10 cellular contexts compared by ENCODE assay signal in the genomic region with DNA sequence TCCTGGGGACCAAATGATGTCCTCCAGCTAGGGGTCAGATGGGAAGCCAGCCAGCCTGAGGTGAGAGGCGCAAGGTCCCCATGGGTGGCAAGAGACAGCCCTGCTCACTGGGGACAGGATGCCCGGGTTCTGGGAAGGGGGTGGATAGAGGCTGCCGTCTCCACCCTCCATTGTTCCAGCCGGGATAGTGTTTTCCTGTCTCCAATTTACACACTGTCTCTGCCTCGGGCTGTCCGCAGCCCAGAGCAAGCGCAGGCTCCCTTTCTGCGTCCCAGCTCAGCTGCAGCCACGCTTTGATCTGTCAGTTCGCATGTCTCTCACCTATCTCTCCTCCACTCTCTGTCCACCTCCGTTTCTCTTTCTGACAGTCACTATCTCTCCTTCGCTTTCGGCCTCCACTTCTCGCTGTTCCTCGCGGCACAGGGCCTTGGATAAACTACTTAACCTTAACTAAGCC. TPM values are rescaled to one million over a fixed set of nuclear protein-coding genes. Genes with fewer than 3 reads are reported as not detected.
DNase-seq lines count a peak whose midpoint lies in the region; ATAC-seq, FAIRE-seq and TF ChIP-seq lines count a peak whose summit lies in the region.
"Had no signal": no experiment of that assay in that cellular context is flagged by ENCODE, and none has a peak within 500 bp of the region (broad histone marks: within the 10 kb centered on the region; RNA-seq: fewer than 3 reads in every experiment).

No MANE protein-coding gene starts in this region.

- H3K79me2 ChIP-seq in GM23248 (ENCODE audit: insufficient read depth): peaks cover 23% of the 10 kb centered on the region

- peaks cover 14 to 25% (median 21%) of the 10 kb centered on the region in 4 donors for H3K4me1 Mint-ChIP-seq in CD4-positive, alpha-beta memory T cell

- FAIRE-seq in kidney (lab: Jason Lieb, UNC): no peak
- FAIRE-seq: colon had no signal

- no peak for TF ChIP-seq CTCF in cardiac fibroblast (IDR thresholded peaks at IDR 0.05; ENCODE audit: low read depth, low read length)
- TF ChIP-seq CTCF in kidney (IDR thresholded peaks at IDR 0.05; ENCODE audit: borderline replicate concordance, extremely low read depth, insufficient read depth): no peak

- DNase-seq in GM23248 (peak; percentile 60), cardiac fibroblast (ENCODE audit: low read depth in 2 of 2) (peak; percentile 33 to 38), kidney (no peak), foreskin melanocyte (no peak)
- DNase-seq in CD4-positive, alpha-beta memory T cell: no peak
- DNase-seq in stimulated activated naive CD4-positive, alpha-beta T cell (lab: John Stamatoyannopoulos, UW): no peak
- DNase-seq: NCI-H1436 had no signal

- H3K4me1 ChIP-seq in GM23248 (ENCODE audit: insufficient read depth) (0 out of 2 replicates have a peak, but pooled peaks cover 14% of the 10 kb centered on the region), kidney (ENCODE audit: control insufficient read depth in 1 of 2, insufficient read depth in 1 of 2, low read depth in 1 of 2, low read length in 2 of 2) (no peaks in the 10 kb centered on the region), skeletal muscle tissue (ENCODE audit: control insufficient read depth in 3 of 3, insufficient read depth in 3 of 3, low read length in 3 of 3) (peaks cover 3 to 17% (median 9%) of the 10 kb centered on the region in 3 donors)
- peaks cover 13% of the 10 kb centered on the region for H3K4me1 ChIP-seq in CD4-positive, alpha-beta memory T cell (ENCODE audit: insufficient read depth, low read length)

- H3K27ac Mint-ChIP-seq in CD4-positive, alpha-beta memory T cell: no peak overlapping the region

- H3K4me3 ChIP-seq in GM23248 (peak overlapping the region; percentile 90), cardiac fibroblast (replicated peaks in 1 of 2; ENCODE audit: low read depth in 2 of 2, low read length in 2 of 2) (peak overlapping the region; percentile 73 to 87), kidney (ENCODE audit: low read length in 2 of 2) (peak overlapping the region; percentile 67 to 79), skeletal muscle tissue (ENCODE audit: low read length in 3 of 3) (peak overlapping the region; percentile 54 to 66 (median 56))
- H3K4me3 ChIP-seq in CD4-positive, alpha-beta memory T cell (ENCODE audit: low read length in 2 of 2): no peak overlapping the region

- peaks cover 24 to 28% of the 10 kb centered on the region in 2 donors for H3K27me3 Mint-ChIP-seq in CD4-positive, alpha-beta memory T cell

- CTCF ChIA-PET in CD4-positive, alpha-beta memory T cell (lab: Charles Lee; ENCODE audit: partially characterized antibody): no interaction called here

- H3K9me3 ChIP-seq in GM23248 (ENCODE audit: low read depth): no peaks in the 10 kb centered on the region
- H3K9me3 ChIP-seq in kidney (ENCODE audit: control insufficient read depth in 1 of 2, low read length in 2 of 2): no peaks in the 10 kb centered on the region
- H3K9me3 ChIP-seq in skeletal muscle tissue (ENCODE audit: control insufficient read depth in 3 of 3, low read length in 3 of 3): no peaks in the 10 kb centered on the region
- no peaks in the 10 kb centered on the region for H3K9me3 ChIP-seq in CD4-positive, alpha-beta memory T cell (ENCODE audit: control insufficient read depth in 1 of 2, low read length in 2 of 2)

- H3K9ac ChIP-seq in GM23248: peak overlapping the region; percentile 75; the same call in 1 of the 2 replicates
- H3K9ac ChIP-seq in kidney (ENCODE audit: low read length in 2 of 2): peak overlapping the region in 1 of 2 donors; percentile 85
- peak overlapping the region in 1 of 3 donors; percentile 60 for H3K9ac ChIP-seq in skeletal muscle tissue (ENCODE audit: low read depth in 1 of 3, low read length in 3 of 3)

- POLR2A ChIA-PET in CD4-positive, alpha-beta memory T cell (lab: Charles Lee; ENCODE audit: partially characterized antibody): no interaction called here

- H3K27ac ChIP-seq in GM23248: no peak overlapping the region
- peak overlapping the region in 1 of 2 donors; percentile 45 for H3K27ac ChIP-seq in kidney (ENCODE audit: low read depth in 2 of 2, low read length in 2 of 2)
- H3K27ac ChIP-seq in skeletal muscle tissue (ENCODE audit: low read depth, low read length): no peak overlapping the region
- no peak overlapping the region for H3K27ac ChIP-seq in CD4-positive, alpha-beta memory T cell (ENCODE audit: low read depth, low read length)

- H3F3A ChIP-seq in GM23248 (ENCODE audit: insufficient read depth): no peaks in the 10 kb centered on the region

- H3K27me3 ChIP-seq in GM23248 (replicated peaks; ENCODE audit: insufficient read depth): no peaks in the 10 kb centered on the region
- peaks cover 24 to 41% (median 32%) of the 10 kb centered on the region in 3 donors for H3K27me3 ChIP-seq in skeletal muscle tissue (ENCODE audit: control insufficient read depth in 3 of 3, insufficient read depth in 3 of 3, low read length in 3 of 3)
- peaks cover 4% of the 10 kb centered on the region for H3K27me3 ChIP-seq in CD4-positive, alpha-beta memory T cell (ENCODE audit: insufficient read depth, low read length)

- ATAC-seq in activated CD4-positive, CD25-positive, alpha-beta regulatory T cell treated with anti-CD3 and anti-CD28 coated beads, Interleukin-2, amount 50 U/mL, for 24 hours: no peak

- H3K9me3 Mint-ChIP-seq in CD4-positive, alpha-beta memory T cell: peaks cover 0 to 6% (median 0%) of the 10 kb centered on the region in 8 donors

- H3K4me2 ChIP-seq in GM23248 (ENCODE audit: unreplicated experiment): peak overlapping the region; percentile 83

- WGBS in GM23248 (ENCODE audit: low coverage in 1 of 2, low lambda C conversion rate in 2 of 2, missing lambda C conversion rate in 2 of 2), 2 experiments: 18 to 26% methylated on average over 16 of the region's 16 CpGs

- H3K36me3 Mint-ChIP-seq in CD4-positive, alpha-beta memory T cell: peaks cover 0 to 7% of the 10 kb centered on the region in 2 donors

- in situ Hi-C loops in GM23248 (cut with MboI): no loop called here

- H4K20me1 ChIP-seq in GM23248 (ENCODE audit: insufficient read depth): no peaks in the 10 kb centered on the region

- intact Hi-C loops in kidney (cut with DNase I): no loop called here
- intact Hi-C loops in CD4-positive, alpha-beta memory T cell (cut with micrococcal nuclease): no loop called here

- H3K4me3 Mint-ChIP-seq in CD4-positive, alpha-beta memory T cell: no peak overlapping the region

- H3K36me3 ChIP-seq in GM23248 (ENCODE audit: low read depth) (no peaks in the 10 kb centered on the region), kidney (ENCODE audit: control insufficient read depth in 1 of 2, insufficient read depth in 2 of 2, low read length in 2 of 2) (peaks cover 3 to 13% of the 10 kb centered on the region in 2 donors), skeletal muscle tissue (ENCODE audit: control insufficient read depth in 3 of 3, insufficient read depth in 3 of 3, low read length in 3 of 3) (peaks cover 0 to 2% (median 0%) of the 10 kb centered on the region in 3 donors)
- no peaks in the 10 kb centered on the region for H3K36me3 ChIP-seq in CD4-positive, alpha-beta memory T cell (ENCODE audit: insufficient read depth, low read length)

- no peaks in the 10 kb centered on the region for H3K9me2 ChIP-seq in GM23248 (ENCODE audit: insufficient read depth)

- H2AFZ ChIP-seq in GM23248: peak overlapping the region; percentile 98

RNA-seq across cellular contexts. Expression of a gene that starts 2.1 kb away (rescaled TPM):
- 26.9 and 32.9 TPM in 2 replicates for total RNA-seq in GM23248 (2014; rRNA removed; shearing (Covaris generic))
- polyA plus RNA-seq in GM23248 (2016; fragmentation: Nextera tagmentation; extraction: Ambion mirVana): 6.7 and 8.2 TPM in 2 replicates
- 65.5 TPM for total RNA-seq in kidney
- 33.2 TPM for polyA plus RNA-seq in kidney (ENCODE audit: insufficient read depth, low read depth, low replicate concordance)
- total RNA-seq in skeletal muscle tissue: 72.5 TPM
- total RNA-seq in CD4-positive, alpha-beta memory T cell: 1 to 10 TPM; 3.3 to 5.2 TPM
- under 1 TPM in 1 of 2 donors, not detected in 1; 0.08 TPM for polyA plus RNA-seq in CD4-positive, alpha-beta memory T cell

RNA-seq across cellular contexts. Expression of a gene that starts 27.3 kb away (rescaled TPM):
- 16.8 and 21.2 TPM in 2 replicates for total RNA-seq in GM23248 (2014; rRNA removed; shearing (Covaris generic))
- polyA plus RNA-seq in GM23248 (2016; fragmentation: Nextera tagmentation; extraction: Ambion mirVana): 6.1 and 7.9 TPM in 2 replicates
- 29.9 TPM for total RNA-seq in kidney
- 19.7 TPM for polyA plus RNA-seq in kidney (ENCODE audit: insufficient read depth, low read depth, low replicate concordance)
- 24.5 TPM for total RNA-seq in skeletal muscle tissue
- total RNA-seq in CD4-positive, alpha-beta memory T cell: 10 to 100 TPM; 63.7 to 64.6 TPM
- polyA plus RNA-seq in CD4-positive, alpha-beta memory T cell: 1 to 10 TPM; 7.0 to 9.1 TPM

RNA-seq across cellular contexts. Expression of a gene that starts 41.9 kb away (rescaled TPM):
- total RNA-seq in GM23248 (2014; rRNA removed; shearing (Covaris generic)): 113 and 121 TPM in 2 replicates
- polyA plus RNA-seq in GM23248 (2016; fragmentation: Nextera tagmentation; extraction: Ambion mirVana) (68.6 and 71.3 TPM in 2 replicates), kidney (ENCODE audit: insufficient read depth, low read depth, low replicate concordance) (92.6 TPM)
- total RNA-seq in kidney (74.4 TPM), skeletal muscle tissue (25.6 TPM)
- 1 to 10 TPM; 7.6 to 9.4 TPM for total RNA-seq in CD4-positive, alpha-beta memory T cell
- polyA plus RNA-seq in CD4-positive, alpha-beta memory T cell: 1 to 10 TPM; 2.7 to 4.9 TPM

RNA-seq across cellular contexts. Expression of a gene that starts 49.7 kb away (rescaled TPM):
- total RNA-seq in GM23248 (2014; rRNA removed; shearing (Covaris generic)): 57.1 and 58.9 TPM in 2 replicates
- polyA plus RNA-seq in GM23248 (2016; fragmentation: Nextera tagmentation; extraction: Ambion mirVana) (74.8 and 74.9 TPM in 2 replicates), kidney (ENCODE audit: insufficient read depth, low read depth, low replicate concordance) (58.2 TPM)
- total RNA-seq in kidney (127 TPM), skeletal muscle tissue (25.1 TPM)
- 100 to 1,000 TPM; 264 to 272 TPM for total RNA-seq in CD4-positive, alpha-beta memory T cell
- 10 to 100 TPM; 37.8 to 86.5 TPM for polyA plus RNA-seq in CD4-positive, alpha-beta memory T cell

Comparison
In these comparisons a context has a peak if more than half of its experiments do, and no peak if none do; other contexts are left out.
1. DNase-seq: peak in GM23248 (single experiment) and cardiac fibroblast (2 of 2); none in kidney (single experiment), CD4-positive, alpha-beta memory T cell (0 of 5), stimulated activated naive CD4-positive, alpha-beta T cell (0 of 6) and foreskin melanocyte (single experiment).
2. H3K4me3 ChIP-seq: peak in GM23248 (single experiment), cardiac fibroblast (2 of 2), kidney (2 of 2) and skeletal muscle tissue (3 of 3); none in CD4-positive, alpha-beta memory T cell (0 of 2).